Comparison of ENCODE assay signal across 1 cellular context in the genomic region with DNA sequence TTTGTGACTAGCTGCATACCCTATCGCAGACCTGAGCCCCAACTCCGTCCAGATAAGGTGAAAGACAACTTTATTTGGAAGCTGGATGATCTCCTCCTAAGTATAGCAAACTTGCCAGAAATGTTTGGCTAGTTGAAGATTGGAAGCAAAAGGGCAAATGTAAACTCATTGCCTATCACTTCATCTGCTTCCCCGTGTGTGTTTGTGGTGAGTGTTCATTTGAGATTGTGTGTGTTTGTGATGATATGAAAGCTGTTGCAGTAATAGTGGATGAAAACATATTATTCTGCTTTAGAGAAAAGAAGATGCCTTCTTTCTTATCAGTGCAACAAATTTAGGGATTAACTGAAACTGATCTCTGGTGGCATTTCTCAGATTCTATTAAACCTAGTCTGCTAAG.
TF ChIP-seq lines count a peak whose summit lies in the region.

No MANE protein-coding gene starts in this region.

TF ChIP-seq in K562, 482 proteins besides CTCF, POLR2A, EP300 and RAD21 (continued from another document):
- TF ChIP-seq FOXA1 (IDR thresholded peaks at IDR 0.05; ENCODE audit: borderline replicate concordance) (peak; percentile 53; the same call in 1 of the 2 replicates), CREBBP (IDR thresholded peaks at IDR 0.05; ENCODE audit: low read depth, low read length) (no peak), SMAD3 (CRISPR knock-in tag; conservative IDR thresholded peaks at IDR 0.05) (0 out of 2 replicates have a peak, but pooled peaks have one; percentile 52), BHLHE40 (IDR thresholded peaks at IDR 0.05; ENCODE audit: low read length) (peak; percentile 55; the same call in 1 of the 2 replicates), LCOR (CRISPR knock-in tag; IDR thresholded peaks at IDR 0.05) (peak; percentile 86), STAT5A (IDR thresholded peaks at IDR 0.05; ENCODE audit: borderline replicate concordance, low read length) (peak; percentile 80), SMAD4 (CRISPR knock-in tag; conservative IDR thresholded peaks at IDR 0.05) (no peak), DACH1 (IDR thresholded peaks at IDR 0.05; ENCODE audit: partially characterized antibody) (peak; percentile 72), CBX3 (IDR thresholded peaks at IDR 0.05; ENCODE audit: borderline replicate concordance in 1 of 2, low read length in 2 of 2) (peak in 1 of 2 experiments; percentile 47; a peak in 1 of 3 replicates), SMARCA4 (IDR thresholded peaks at IDR 0.05) (peak; percentile 97), CC2D1A (IDR thresholded peaks at IDR 0.05) (peak; percentile 85), KLF16 (IDR thresholded peaks at IDR 0.05) (peak; percentile 84), TCF3 (CRISPR knock-in tag; IDR thresholded peaks at IDR 0.05) (peak; percentile 97), ZFP1 (CRISPR knock-in tag; IDR thresholded peaks at IDR 0.05) (no peak), MYC (IDR thresholded peaks at IDR 0.05; ENCODE audit: low read depth, low read length) (peak; percentile 37; the same call in 1 of the 2 replicates), MYC (CRISPR knock-in tag; IDR thresholded peaks at IDR 0.05; ENCODE audit: borderline replicate concordance, low read depth) (no peak)
- TF ChIP-seq, protein P1, sequence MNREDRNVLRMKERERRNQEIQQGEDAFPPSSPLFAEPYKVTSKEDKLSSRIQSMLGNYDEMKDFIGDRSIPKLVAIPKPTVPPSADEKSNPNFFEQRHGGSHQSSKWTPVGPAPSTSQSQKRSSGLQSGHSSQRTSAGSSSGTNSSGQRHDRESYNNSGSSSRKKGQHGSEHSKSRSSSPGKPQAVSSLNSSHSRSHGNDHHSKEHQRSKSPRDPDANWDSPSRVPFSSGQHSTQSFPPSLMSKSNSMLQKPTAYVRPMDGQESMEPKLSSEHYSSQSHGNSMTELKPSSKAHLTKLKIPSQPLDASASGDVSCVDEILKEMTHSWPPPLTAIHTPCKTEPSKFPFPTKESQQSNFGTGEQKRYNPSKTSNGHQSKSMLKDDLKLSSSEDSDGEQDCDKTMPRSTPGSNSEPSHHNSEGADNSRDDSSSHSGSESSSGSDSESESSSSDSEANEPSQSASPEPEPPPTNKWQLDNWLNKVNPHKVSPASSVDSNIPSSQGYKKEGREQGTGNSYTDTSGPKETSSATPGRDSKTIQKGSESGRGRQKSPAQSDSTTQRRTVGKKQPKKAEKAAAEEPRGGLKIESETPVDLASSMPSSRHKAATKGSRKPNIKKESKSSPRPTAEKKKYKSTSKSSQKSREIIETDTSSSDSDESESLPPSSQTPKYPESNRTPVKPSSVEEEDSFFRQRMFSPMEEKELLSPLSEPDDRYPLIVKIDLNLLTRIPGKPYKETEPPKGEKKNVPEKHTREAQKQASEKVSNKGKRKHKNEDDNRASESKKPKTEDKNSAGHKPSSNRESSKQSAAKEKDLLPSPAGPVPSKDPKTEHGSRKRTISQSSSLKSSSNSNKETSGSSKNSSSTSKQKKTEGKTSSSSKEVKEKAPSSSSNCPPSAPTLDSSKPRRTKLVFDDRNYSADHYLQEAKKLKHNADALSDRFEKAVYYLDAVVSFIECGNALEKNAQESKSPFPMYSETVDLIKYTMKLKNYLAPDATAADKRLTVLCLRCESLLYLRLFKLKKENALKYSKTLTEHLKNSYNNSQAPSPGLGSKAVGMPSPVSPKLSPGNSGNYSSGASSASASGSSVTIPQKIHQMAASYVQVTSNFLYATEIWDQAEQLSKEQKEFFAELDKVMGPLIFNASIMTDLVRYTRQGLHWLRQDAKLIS (CRISPR knock-in tag; IDR thresholded peaks at IDR 0.05), result 0 out of 2 replicates have a peak, but pooled peaks have one; percentile 19
- TF ChIP-seq, protein P2, sequence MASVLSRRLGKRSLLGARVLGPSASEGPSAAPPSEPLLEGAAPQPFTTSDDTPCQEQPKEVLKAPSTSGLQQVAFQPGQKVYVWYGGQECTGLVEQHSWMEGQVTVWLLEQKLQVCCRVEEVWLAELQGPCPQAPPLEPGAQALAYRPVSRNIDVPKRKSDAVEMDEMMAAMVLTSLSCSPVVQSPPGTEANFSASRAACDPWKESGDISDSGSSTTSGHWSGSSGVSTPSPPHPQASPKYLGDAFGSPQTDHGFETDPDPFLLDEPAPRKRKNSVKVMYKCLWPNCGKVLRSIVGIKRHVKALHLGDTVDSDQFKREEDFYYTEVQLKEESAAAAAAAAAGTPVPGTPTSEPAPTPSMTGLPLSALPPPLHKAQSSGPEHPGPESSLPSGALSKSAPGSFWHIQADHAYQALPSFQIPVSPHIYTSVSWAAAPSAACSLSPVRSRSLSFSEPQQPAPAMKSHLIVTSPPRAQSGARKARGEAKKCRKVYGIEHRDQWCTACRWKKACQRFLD (CRISPR knock-in tag; IDR thresholded peaks at IDR 0.05), result peak; percentile 44; the same call in 1 of the 2 replicates
- TF ChIP-seq, protein P3, sequence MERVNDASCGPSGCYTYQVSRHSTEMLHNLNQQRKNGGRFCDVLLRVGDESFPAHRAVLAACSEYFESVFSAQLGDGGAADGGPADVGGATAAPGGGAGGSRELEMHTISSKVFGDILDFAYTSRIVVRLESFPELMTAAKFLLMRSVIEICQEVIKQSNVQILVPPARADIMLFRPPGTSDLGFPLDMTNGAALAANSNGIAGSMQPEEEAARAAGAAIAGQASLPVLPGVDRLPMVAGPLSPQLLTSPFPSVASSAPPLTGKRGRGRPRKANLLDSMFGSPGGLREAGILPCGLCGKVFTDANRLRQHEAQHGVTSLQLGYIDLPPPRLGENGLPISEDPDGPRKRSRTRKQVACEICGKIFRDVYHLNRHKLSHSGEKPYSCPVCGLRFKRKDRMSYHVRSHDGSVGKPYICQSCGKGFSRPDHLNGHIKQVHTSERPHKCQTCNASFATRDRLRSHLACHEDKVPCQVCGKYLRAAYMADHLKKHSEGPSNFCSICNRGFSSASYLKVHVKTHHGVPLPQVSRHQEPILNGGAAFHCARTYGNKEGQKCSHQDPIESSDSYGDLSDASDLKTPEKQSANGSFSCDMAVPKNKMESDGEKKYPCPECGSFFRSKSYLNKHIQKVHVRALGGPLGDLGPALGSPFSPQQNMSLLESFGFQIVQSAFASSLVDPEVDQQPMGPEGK (CRISPR knock-in tag; IDR thresholded peaks at IDR 0.05; ENCODE audit: borderline replicate concordance), result no peak
- TF ChIP-seq, protein P4, sequence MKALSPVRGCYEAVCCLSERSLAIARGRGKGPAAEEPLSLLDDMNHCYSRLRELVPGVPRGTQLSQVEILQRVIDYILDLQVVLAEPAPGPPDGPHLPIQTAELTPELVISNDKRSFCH (CRISPR knock-in tag; IDR thresholded peaks at IDR 0.05), result no peak
- TF ChIP-seq, protein P4 (tag; IDR thresholded peaks at IDR 0.05), result peak; percentile 95
